Comparison of ENCODE assay signal across 1 cellular context in genomic region chr1:12601690-12602632, GRCh38.
TF ChIP-seq lines count a peak whose summit lies in the region.

No MANE protein-coding gene starts in this region.

TF ChIP-seq in IMR-90, 13 proteins besides CTCF, POLR2A, EP300 and RAD21:
- peak; percentile 5; the same call in 1 of the 2 replicates for TF ChIP-seq SMC3 (IDR thresholded peaks at IDR 0.05; ENCODE audit: low read depth, low read length)
- TF ChIP-seq MXI1 (IDR thresholded peaks at IDR 0.05; ENCODE audit: borderline replicate concordance, low read depth, low read length): 0 out of 2 replicates have a peak, but pooled peaks have one; percentile 19
- TF ChIP-seq BHLHE40 (IDR thresholded peaks at IDR 0.05; ENCODE audit: low read depth, low read length): peak; percentile 74
- TF ChIP-seq CHD1 (IDR thresholded peaks at IDR 0.05; ENCODE audit: low read depth, low read length): no peak
- TF ChIP-seq RFX5 (IDR thresholded peaks at IDR 0.05; ENCODE audit: low read depth, low read length): peak; percentile 68; the same call in 1 of the 2 replicates
- TF ChIP-seq NFE2L2 (IDR thresholded peaks at IDR 0.05; ENCODE audit: low read depth, low read length): no peak
- no peak for TF ChIP-seq USF2 (IDR thresholded peaks at IDR 0.05; ENCODE audit: low read depth, low read length)
- no peak for TF ChIP-seq CEBPB (IDR thresholded peaks at IDR 0.05; ENCODE audit: low read depth, low read length)
- peak; percentile 54; the same call in 1 of the 2 replicates for TF ChIP-seq MAZ (IDR thresholded peaks at IDR 0.05; ENCODE audit: borderline replicate concordance, low read depth, low read length)
- TF ChIP-seq MAFK (IDR thresholded peaks at IDR 0.05; ENCODE audit: low read depth, low read length): no peak
- peak; percentile 83 for TF ChIP-seq RCOR1 (IDR thresholded peaks at IDR 0.05; ENCODE audit: insufficient replicate concordance, low read length)
- peak; percentile 61; the same call in 1 of the 2 replicates for TF ChIP-seq FOS (IDR thresholded peaks at IDR 0.05; ENCODE audit: low read depth, low read length)
- TF ChIP-seq, protein P1, sequence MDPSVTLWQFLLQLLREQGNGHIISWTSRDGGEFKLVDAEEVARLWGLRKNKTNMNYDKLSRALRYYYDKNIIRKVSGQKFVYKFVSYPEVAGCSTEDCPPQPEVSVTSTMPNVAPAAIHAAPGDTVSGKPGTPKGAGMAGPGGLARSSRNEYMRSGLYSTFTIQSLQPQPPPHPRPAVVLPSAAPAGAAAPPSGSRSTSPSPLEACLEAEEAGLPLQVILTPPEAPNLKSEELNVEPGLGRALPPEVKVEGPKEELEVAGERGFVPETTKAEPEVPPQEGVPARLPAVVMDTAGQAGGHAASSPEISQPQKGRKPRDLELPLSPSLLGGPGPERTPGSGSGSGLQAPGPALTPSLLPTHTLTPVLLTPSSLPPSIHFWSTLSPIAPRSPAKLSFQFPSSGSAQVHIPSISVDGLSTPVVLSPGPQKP (IDR thresholded peaks at IDR 0.05; ENCODE audit: borderline replicate concordance, low read depth, low read length): no peak
